Comparison of ENCODE assay signal across 15 cellular contexts in the genomic region with DNA sequence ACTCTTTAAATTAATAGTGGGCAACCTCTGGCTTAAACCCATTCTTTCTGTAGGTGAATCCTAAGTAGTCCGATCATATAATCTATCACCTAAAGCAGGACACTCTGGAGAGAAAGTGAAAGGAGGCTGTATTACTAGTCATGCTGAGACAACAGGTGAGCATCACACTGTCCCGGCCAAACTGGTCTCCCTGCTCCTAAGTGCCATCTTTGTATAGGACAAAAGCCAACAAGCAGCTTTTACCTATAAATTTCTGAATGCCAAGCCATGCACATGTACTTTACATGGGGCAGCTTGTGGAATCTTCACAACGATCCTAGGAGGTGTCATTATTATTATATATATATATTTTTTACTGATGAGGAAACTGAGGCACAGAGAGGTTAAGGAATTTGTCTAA. TPM values are rescaled to one million over a fixed set of nuclear protein-coding genes. Genes with fewer than 3 reads are reported as not detected.
A peak's percentile ranks its signal among the peaks of the same experiment; 100 is the strongest.
DNase-seq lines count a peak whose midpoint lies in the region; ATAC-seq and TF ChIP-seq lines count a peak whose summit lies in the region.
"Had no signal": no experiment of that assay in that cellular context is flagged by ENCODE, and none has a peak within 500 bp of the region (broad histone marks: within the 10 kb centered on the region; RNA-seq: fewer than 3 reads in every experiment).

No MANE protein-coding gene starts in this region.

- WGBS in prostate gland, result 56% methylated on average over 3 of the region's 3 CpGs
- WGBS in lower leg skin, 2 donors, result 82% methylated on average over 3 of the region's 3 CpGs

- no peaks in the 10 kb centered on the region for H3K9me3 ChIP-seq in prostate gland
- H3K9me3 ChIP-seq: Caco-2, HAP-1 had no signal

- H3K27ac ChIP-seq in dorsolateral prefrontal cortex (peak overlapping the region in 38 of 59 donors; percentile 0 to 100 (median 64)), prostate gland (peak overlapping the region; percentile 7 to 58)

- no peak for TF ChIP-seq POLR2A in prostate gland (IDR thresholded peaks at IDR 0.05)
- no peak for TF ChIP-seq POLR2A in lower leg skin (IDR thresholded peaks at IDR 0.05)

- H3K4me3 ChIP-seq in LNCaP clone FGC (ENCODE audit: low read depth, low read length) (no peak overlapping the region), dorsolateral prefrontal cortex (no peak overlapping the region), prostate gland (no peak overlapping the region), lower leg skin (ENCODE audit: low read depth, poor library complexity, severe bottlenecking) (no peak overlapping the region)
- H3K4me3 ChIP-seq: GM23338, HAP-1 had no signal

- ATAC-seq in HG03520 (IDR thresholded peaks at IDR 0.05; ENCODE audit: unreplicated experiment), result no peak
- ATAC-seq: CD8-positive, alpha-beta T cell; GM23338 had no signal

- H3K4me1 ChIP-seq in prostate gland (replicated peaks), result peaks cover 13% of the 10 kb centered on the region
- H3K4me1 ChIP-seq: Caco-2, HAP-1 had no signal

- no peaks in the 10 kb centered on the region for H3K27me3 ChIP-seq in dorsolateral prefrontal cortex
- no peaks in the 10 kb centered on the region for H3K27me3 ChIP-seq in prostate gland (replicated peaks; ENCODE audit: insufficient read depth)

- TF ChIP-seq CTCF in LNCaP clone FGC (IDR thresholded peaks at IDR 0.05; ENCODE audit: control insufficient read depth, extremely low read depth, insufficient read depth) (no peak), dorsolateral prefrontal cortex (IDR thresholded peaks at IDR 0.05 in 54 of 56, conservative IDR thresholded peaks at IDR 0.05 in 2 of 56; ENCODE audit: low read depth in 1 of 56, partially characterized antibody in 56 of 56) (no peak), prostate gland (IDR thresholded peaks at IDR 0.05) (no peak), lower leg skin (IDR thresholded peaks at IDR 0.05) (no peak)

- peak; percentile 96 for DNase-seq in LNCaP clone FGC (ENCODE audit: low read depth)
- no peak for DNase-seq in dorsolateral prefrontal cortex
- DNase-seq in prostate gland (ENCODE audit: low spot score), result peak; percentile 76
- no peak for DNase-seq in NCI-H2107 (lab: John Stamatoyannopoulos, UW)
- no peak for DNase-seq in lower leg skin (ENCODE audit: low spot score in 2 of 2)
- DNase-seq: C1 segment of cervical spinal cord; Caco-2; CD4-positive, CD25-positive, alpha-beta regulatory T cell; CD8-positive, alpha-beta T cell; DMS153; DND-41; HFFc6 had no signal

- no peaks in the 10 kb centered on the region for H3K36me3 ChIP-seq in prostate gland
- H3K36me3 ChIP-seq: HAP-1 had no signal

- intact Hi-C loops in dorsolateral prefrontal cortex (cut with DNase I) (no loop called here), prostate gland (cut with DNase I) (no loop called here), lower leg skin (cut with DNase I; ENCODE audit: low total_unique reads) (no loop called here)

RNA-seq across cellular contexts. Expression of a gene that starts 18.0 kb away (rescaled TPM):
- total RNA-seq in dorsolateral prefrontal cortex, result 100 to 1,000 TPM in 105 of 120 experiments, 10 to 100 TPM in 15; 42.5 to 965 (median 248) TPM
- total RNA-seq in prostate gland, result 10 to 100 TPM; 57.9 to 92.7 TPM
- 10 to 100 TPM; 10.5 to 23.1 (median 17.2) TPM for total RNA-seq in lower leg skin

RNA-seq across cellular contexts. Expression of a gene that starts 48.9 kb away (rescaled TPM):
- total RNA-seq in dorsolateral prefrontal cortex (10 to 100 TPM; 19.8 to 43.6 (median 29.0) TPM), prostate gland (100 to 1,000 TPM in 1 of 2 donors, 10 to 100 TPM in 1; 41.5 to 128 TPM), lower leg skin (10 to 100 TPM; 22.1 to 31.4 (median 29.2) TPM)

Comparison
In these comparisons a context has a peak if more than half of its experiments do, and no peak if none do; other contexts are left out.
1. DNase-seq: peak in LNCaP clone FGC (single experiment) and prostate gland (single experiment); none in dorsolateral prefrontal cortex (0 of 10), NCI-H2107 (single experiment) and lower leg skin (0 of 2).